ENCODE assay signal across 15 cellular contexts in genomic region chr14:81268016-81268416, GRCh38. TPM values are rescaled to one million over a fixed set of nuclear protein-coding genes. Genes with fewer than 3 reads are reported as not detected.
DNase-seq lines count a peak whose midpoint lies in the region; ATAC-seq, FAIRE-seq and TF ChIP-seq lines count a peak whose summit lies in the region.
"Had no signal": no experiment of that assay in that cellular context is flagged by ENCODE, and none has a peak within 500 bp of the region (broad histone marks: within the 10 kb centered on the region; RNA-seq: fewer than 3 reads in every experiment).

No MANE protein-coding gene starts in this region.

- H3K4me2 ChIP-seq in A549 = no peak overlapping the region; the same call in 2 of the 3 replicates

- no peak for TF ChIP-seq RAD21 in A549 (conservative IDR thresholded peaks at IDR 0.05 in 1 of 2, IDR thresholded peaks at IDR 0.05 in 1 of 2)

- ATAC-seq in A549 = peak; percentile 85 to 90
- ATAC-seq in GM18868 (IDR thresholded peaks at IDR 0.05; ENCODE audit: unreplicated experiment) = peak; percentile 53
- peak; percentile 49 for ATAC-seq in RWPE2 (ENCODE audit: low read depth)
- ATAC-seq in foreskin keratinocyte = peak; percentile 96
- ATAC-seq in GM19035 (IDR thresholded peaks at IDR 0.05; ENCODE audit: unreplicated experiment) = no peak
- no peak for ATAC-seq in gastrocnemius medialis
- ATAC-seq: activated CD4-positive, CD25-positive, alpha-beta regulatory T cell treated with anti-CD3 and anti-CD28 coated beads, Interleukin-2, amount 50 U/mL, for 24 hours; left ventricle myocardium superior; sciatic nerve had no signal

- POLR2A ChIA-PET in A549 (lab: Yijun Ruan, JAX) = interaction anchor here (2.0 kb wide), 1 partner anchor 49 kb away, joined by 5 read pairs; no protein-coding TSS in a partner anchor

- no peak for TF ChIP-seq POLR2A in A549 (IDR thresholded peaks at IDR 0.05; ENCODE audit: low read length)
- no peak for TF ChIP-seq POLR2A in gastrocnemius medialis (IDR thresholded peaks at IDR 0.05)

- DNase-seq in A549 (ENCODE audit: low read depth in 1 of 2, low spot score in 1 of 2) (peak; percentile 31 to 33), RWPE2 (ENCODE audit: low spot score) (no peak), foreskin keratinocyte (peak; percentile 65 to 86), gastrocnemius medialis (no peak), ascending aorta (ENCODE audit: low spot score in 2 of 2) (no peak), DMS153 (lab: John Stamatoyannopoulos, UW) (no peak)
- DNase-seq: amniotic stem cell, esophagus squamous epithelium, left ventricle myocardium superior, NCI-H1930, RPMI8226 had no signal

- no peak for FAIRE-seq in A549 (lab: Jason Lieb, UNC)

- H3K4me1 ChIP-seq in A549 (no peaks in the 10 kb centered on the region), RWPE2 (ENCODE audit: insufficient read depth, poor library complexity, severe bottlenecking) (peaks cover 3% of the 10 kb centered on the region), foreskin keratinocyte (peaks cover 21% of the 10 kb centered on the region), gastrocnemius medialis (peaks cover 15 to 23% of the 10 kb centered on the region in 2 donors), ascending aorta (no peaks in the 10 kb centered on the region)

- no peak overlapping the region for H3K27ac ChIP-seq in A549
- H3K27ac ChIP-seq in RWPE2 (ENCODE audit: poor library complexity, severe bottlenecking) = no peak overlapping the region
- H3K27ac ChIP-seq in foreskin keratinocyte = peak overlapping the region; percentile 11
- H3K27ac ChIP-seq in gastrocnemius medialis = no peak overlapping the region
- H3K27ac ChIP-seq in ascending aorta = no peak overlapping the region
- H3K27ac ChIP-seq: esophagus squamous epithelium had no signal

- no peaks in the 10 kb centered on the region for H3K27me3 ChIP-seq in RWPE2 (ENCODE audit: insufficient read depth, poor library complexity, severe bottlenecking)
- H3K27me3 ChIP-seq in foreskin keratinocyte = no peaks in the 10 kb centered on the region
- no peaks in the 10 kb centered on the region for H3K27me3 ChIP-seq in gastrocnemius medialis
- H3K27me3 ChIP-seq in ascending aorta = no peaks in the 10 kb centered on the region
- H3K27me3 ChIP-seq: esophagus squamous epithelium had no signal

- H3K9me3 ChIP-seq in A549 (no peaks in the 10 kb centered on the region), RWPE2 (ENCODE audit: severe bottlenecking) (no peaks in the 10 kb centered on the region), gastrocnemius medialis (no peaks in the 10 kb centered on the region), ascending aorta (no peaks in the 10 kb centered on the region)
- H3K9me3 ChIP-seq: esophagus squamous epithelium had no signal

- TF ChIP-seq CTCF in A549 (IDR thresholded peaks at IDR 0.05) = no peak
- no peak for TF ChIP-seq CTCF in RWPE2 (IDR thresholded peaks at IDR 0.05; ENCODE audit: poor library complexity, severe bottlenecking)
- peak; percentile 39 for TF ChIP-seq CTCF in foreskin keratinocyte (conservative IDR thresholded peaks at IDR 0.05)
- no peak for TF ChIP-seq CTCF in gastrocnemius medialis (IDR thresholded peaks at IDR 0.05 in 4 of 5, conservative IDR thresholded peaks at IDR 0.05 in 1 of 5)
- no peak for TF ChIP-seq CTCF in ascending aorta (IDR thresholded peaks at IDR 0.05)

- intact Hi-C loops in gastrocnemius medialis (cut with DNase I; ENCODE audit: low total_unique reads) = no loop called here
- intact Hi-C loops in ascending aorta (cut with DNase I) = no loop called here

- TF ChIP-seq EP300 in A549 (IDR thresholded peaks at IDR 0.05) = no peak

- CTCF ChIA-PET in A549 (lab: Yijun Ruan, JAX) = interaction anchor here (1.3 to 10.4 kb wide), 8 partner anchors 11 to 208 kb away, joined by 3 to 180 read pairs (median 12); no protein-coding TSS in a partner anchor

- WGBS in A549 (ENCODE audit: missing lambda C conversion rate) = 20% methylated on average over 3 of the region's 3 CpGs

- no peak overlapping the region for H3K4me3 ChIP-seq in A549
- H3K4me3 ChIP-seq in RWPE2 (ENCODE audit: severe bottlenecking) = no peak overlapping the region
- H3K4me3 ChIP-seq in gastrocnemius medialis = no peak overlapping the region
- no peak overlapping the region for H3K4me3 ChIP-seq in ascending aorta
- H3K4me3 ChIP-seq: esophagus squamous epithelium had no signal

- peaks cover 80% of the 10 kb centered on the region for H3K36me3 ChIP-seq in RWPE2 (ENCODE audit: low read depth)
- peaks cover 0 to 14% of the 10 kb centered on the region in 2 donors for H3K36me3 ChIP-seq in gastrocnemius medialis
- H3K36me3 ChIP-seq in ascending aorta = no peaks in the 10 kb centered on the region

- in situ Hi-C loops in gastrocnemius medialis (cut with MboI; ENCODE audit: low sequenced_read_pairs in 4 of 4) = no loop called here

TF ChIP-seq in A549, 52 proteins besides CTCF, POLR2A, EP300 and RAD21:
- TF ChIP-seq HOXB13 (CRISPR knock-in tag; IDR thresholded peaks at IDR 0.05; ENCODE audit: low read depth) (no peak), SREBF2 (IDR thresholded peaks at IDR 0.05) (no peak)
TF ChIP-seq in A549: peak in this region for 0.

RNA-seq across cellular contexts. Expression of gene GTF2A1, which starts 47.3 kb away (rescaled TPM):
- 19.6 and 22.4 TPM in 2 replicates for polyA plus RNA-seq in A549 (2011; rRNA removed)
- 5.4 and 9.1 TPM in 2 replicates for polyA plus RNA-seq in A549 (2012; cell fraction: cytosol; rRNA removed)
- 2.3 and 3.5 TPM in 2 replicates for polyA plus RNA-seq in A549 (2012; cell fraction: nucleus; rRNA removed)
- 12.5 to 15.0 TPM (median 13.3 TPM) in 3 replicates for polyA plus RNA-seq in A549 (2017; fragmentation: RNase III; extraction: RNeasy Plus Mini Kit Qiagen cat#74134 plus additional on column Dnase treatment)
- 35.1 and 39.4 TPM in 2 replicates for polyA minus RNA-seq in A549 (2011; rRNA and poly(A)+ RNA removed)
- total RNA-seq in foreskin keratinocyte = 24.7 and 26.6 TPM in 2 replicates
- 4.6 and 5.4 TPM in 2 replicates for polyA plus RNA-seq in foreskin keratinocyte
- total RNA-seq in gastrocnemius medialis = 10 to 100 TPM; 20.4 to 38.3 (median 33.2) TPM
- 47.9 TPM for total RNA-seq in ascending aorta

Comparison
In these comparisons a context has a peak if more than half of its experiments do, and no peak if none do; other contexts are left out.
1. ATAC-seq: peak in A549 (2 of 2), GM18868 (single experiment), RWPE2 (single experiment) and foreskin keratinocyte (single experiment); none in GM19035 (single experiment) and gastrocnemius medialis (0 of 2).
2. DNase-seq: peak in A549 (2 of 2) and foreskin keratinocyte (2 of 2); none in RWPE2 (single experiment), gastrocnemius medialis (0 of 2), ascending aorta (0 of 2) and DMS153 (single experiment).